8 cellular contexts compared by ENCODE assay signal in the genomic region with DNA sequence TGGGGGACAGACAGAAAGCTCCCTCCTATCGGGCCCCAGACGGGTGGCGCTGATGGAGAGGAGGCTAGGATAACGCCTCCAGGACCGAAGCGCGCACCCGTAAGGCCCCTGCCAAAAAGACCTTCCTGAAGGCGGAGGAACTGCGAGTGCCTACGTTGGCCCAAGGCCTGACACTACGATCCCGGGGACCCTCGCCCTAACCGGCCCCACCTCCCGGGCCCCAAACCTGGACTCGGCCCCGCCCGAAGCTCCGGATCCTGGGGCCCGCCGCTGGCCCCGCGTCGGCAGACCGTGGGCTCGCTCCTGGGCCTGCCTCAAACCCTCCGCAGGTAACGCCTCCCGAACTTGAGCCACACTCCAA. TPM values are rescaled to one million over a fixed set of nuclear protein-coding genes. Genes with fewer than 3 reads are reported as not detected.
DNase-seq lines count a peak whose midpoint lies in the region; ATAC-seq and TF ChIP-seq lines count a peak whose summit lies in the region.
"Not testable (repeated sequence)": the region's sequence is repeated elsewhere in the genome, so short reads cannot be mapped to it uniquely, and the experiment has no call there.

No MANE protein-coding gene starts in this region.

- H3K27me3 Mint-ChIP-seq in activated CD4-positive, alpha-beta T cell treated with anti-CD3 and anti-CD28 coated beads, Interleukin-2, amount 10 ng/mL, durations not matched to agents 24 days and 14 days; MCF 10A (ENCODE audit: insufficient read depth, unreplicated experiment): not testable (repeated sequence)

- DNase-seq in ELF-1 (ENCODE audit: low read depth, low spot score), result peak; percentile 62
- peak; percentile 11 for DNase-seq in MM.1S
- DNase-seq in activated CD4-positive, alpha-beta T cell treated with anti-CD3 and anti-CD28 coated beads, Interleukin-2, amount 10 ng/mL, durations not matched to agents 24 days and 14 days; upper lobe of left lung: not testable (repeated sequence)
- peak; percentile 29 for DNase-seq in MCF 10A (ENCODE audit: unreplicated experiment)
- peak; percentile 18 for DNase-seq in fibroblast of pulmonary artery (ENCODE audit: low read depth)
- DNase-seq in right lobe of liver, result peak in 1 of 3 donors; percentile 70
- peak; percentile 19 for DNase-seq in pons (ENCODE audit: low spot score)

- peak overlapping the region; percentile 56 for H2AFZ ChIP-seq in MM.1S (ENCODE audit: low read length)

- H3K9me3 ChIP-seq in MM.1S (replicated peaks; ENCODE audit: insufficient read depth, low read length); right lobe of liver; upper lobe of left lung: not testable (repeated sequence)

- peak overlapping the region; percentile 81; the same call in 1 of the 2 replicates for H3K4me2 ChIP-seq in MM.1S (ENCODE audit: low read depth, low read length)

- not testable (repeated sequence) for H3K27me3 ChIP-seq in MM.1S (replicated peaks; ENCODE audit: insufficient read depth, low read length); right lobe of liver; upper lobe of left lung

- TF ChIP-seq CTCF in MM.1S (IDR thresholded peaks at IDR 0.05; ENCODE audit: low read length); MCF 10A (IDR thresholded peaks at IDR 0.05; ENCODE audit: unreplicated experiment); fibroblast of pulmonary artery (IDR thresholded peaks at IDR 0.05; ENCODE audit: low read length, missing control alignments); right lobe of liver (IDR thresholded peaks at IDR 0.05); upper lobe of left lung (IDR thresholded peaks at IDR 0.05): not testable (repeated sequence)

- not testable (repeated sequence) for BruUV-seq in MCF 10A (replicated peaks; lab: Mats Ljungman, UMichigan)

- peaks cover 20% of the 10 kb centered on the region for H3K4me1 Mint-ChIP-seq in activated CD4-positive, alpha-beta T cell treated with anti-CD3 and anti-CD28 coated beads, Interleukin-2, amount 10 ng/mL, durations not matched to agents 24 days and 14 days
- peaks cover 14% of the 10 kb centered on the region for H3K4me1 Mint-ChIP-seq in MCF 10A (ENCODE audit: insufficient read depth, unreplicated experiment)

- CTCF ChIA-PET in MCF 10A (lab: Yijun Ruan, JAX), result not testable (repeated sequence)

- TF ChIP-seq POLR2A in right lobe of liver (IDR thresholded peaks at IDR 0.05), result not testable (repeated sequence)
- TF ChIP-seq POLR2A in upper lobe of left lung (IDR thresholded peaks at IDR 0.05), result peak in 2 of 4 donors; percentile 21 to 43

- POLR2A ChIA-PET in MCF 10A (lab: Yijun Ruan, JAX), result interaction anchor here (1.2 to 1.5 kb wide), 3 partner anchors 12 to 321 kb away, joined by 3 to 5 read pairs (median 3); a partner anchor contains a TSS

- H3K27ac ChIP-seq in MM.1S (ENCODE audit: low read length) (peak overlapping the region; percentile 90; the same call in 1 of the 2 replicates), right lobe of liver (peak overlapping the region; percentile 71), upper lobe of left lung (peak overlapping the region; percentile 79 to 95 (median 89))

- not testable (repeated sequence) for H3K9me3 Mint-ChIP-seq in activated CD4-positive, alpha-beta T cell treated with anti-CD3 and anti-CD28 coated beads, Interleukin-2, amount 10 ng/mL, durations not matched to agents 24 days and 14 days; MCF 10A (ENCODE audit: unreplicated experiment)

- peak overlapping the region; percentile 92 for H3K4me3 Mint-ChIP-seq in activated CD4-positive, alpha-beta T cell treated with anti-CD3 and anti-CD28 coated beads, Interleukin-2, amount 10 ng/mL, durations not matched to agents 24 days and 14 days
- H3K4me3 Mint-ChIP-seq in MCF 10A (ENCODE audit: unreplicated experiment), result peak overlapping the region; percentile 86

- H3K4me1 ChIP-seq in MM.1S (ENCODE audit: low read length) (peaks cover 21% of the 10 kb centered on the region), upper lobe of left lung (peaks cover 5 to 11% (median 10%) of the 10 kb centered on the region in 4 donors)
- not testable (repeated sequence) for H3K4me1 ChIP-seq in right lobe of liver

- H3K36me3 ChIP-seq in MM.1S (replicated peaks; ENCODE audit: insufficient read depth, low read length); right lobe of liver; upper lobe of left lung: not testable (repeated sequence)

- not testable (repeated sequence) for H4K20me1 ChIP-seq in MM.1S (ENCODE audit: insufficient read depth, low read length)

- intact Hi-C loops in activated CD4-positive, alpha-beta T cell treated with anti-CD3 and anti-CD28 coated beads, Interleukin-2, amount 10 ng/mL, durations not matched to agents 24 days and 14 days (cut with micrococcal nuclease), result loop anchor here (5.0 to 10.0 kb wide), 4 partner anchors 151 to 562 kb away; a partner anchor contains a TSS
- intact Hi-C loops in MCF 10A (cut with micrococcal nuclease), result loop anchor here (5.0 to 10.0 kb wide), 2 partner anchors 148 to 321 kb away; a partner anchor contains a TSS
- intact Hi-C loops in right lobe of liver (cut with DNase I), result not testable (repeated sequence)

- H3K9me2 ChIP-seq in MM.1S (replicated peaks; ENCODE audit: insufficient read depth, low read length), result not testable (repeated sequence)

- 0% methylated on average over 5 of the region's 30 CpGs for WGBS in right lobe of liver (ENCODE audit: insufficient coverage, low coverage, low lambda C conversion rate, missing lambda C conversion rate)
- WGBS in upper lobe of left lung, 2 donors, result 2% methylated on average over 29 of the region's 30 CpGs; no CpG with 5 or more reads in 1 of the 2 donors

- not testable (repeated sequence) for TF ChIP-seq EP300 in upper lobe of left lung (IDR thresholded peaks at IDR 0.05)

- H3K36me3 Mint-ChIP-seq in activated CD4-positive, alpha-beta T cell treated with anti-CD3 and anti-CD28 coated beads, Interleukin-2, amount 10 ng/mL, durations not matched to agents 24 days and 14 days (ENCODE audit: low read depth); MCF 10A (ENCODE audit: insufficient read depth, unreplicated experiment): not testable (repeated sequence)

- H3K9ac ChIP-seq in MM.1S (ENCODE audit: low read length), result peak overlapping the region; percentile 70

- peaks cover 17% of the 10 kb centered on the region for H3F3A ChIP-seq in MM.1S (ENCODE audit: insufficient read depth, low read length)

- H3K79me2 ChIP-seq in MM.1S (ENCODE audit: low read length), result not testable (repeated sequence)

- not testable (repeated sequence) for ATAC-seq in right lobe of liver; upper lobe of left lung (ENCODE audit: low FRiP score in 2 of 2)

- peak overlapping the region; percentile 84 for H3K27ac Mint-ChIP-seq in activated CD4-positive, alpha-beta T cell treated with anti-CD3 and anti-CD28 coated beads, Interleukin-2, amount 10 ng/mL, durations not matched to agents 24 days and 14 days
- peak overlapping the region; percentile 80 for H3K27ac Mint-ChIP-seq in MCF 10A (ENCODE audit: low read depth, unreplicated experiment)

- H3K4me3 ChIP-seq in MM.1S (ENCODE audit: low read length) (peak overlapping the region; percentile 63), fibroblast of pulmonary artery (replicated peaks; ENCODE audit: low read depth, low read length) (peak overlapping the region; percentile 59), right lobe of liver (peak overlapping the region; percentile 61 to 78 (median 69)), upper lobe of left lung (peak overlapping the region; percentile 45 to 96 (median 78))

RNA-seq across cellular contexts. Expression of a gene that starts 53.6 kb away (rescaled TPM):
- total RNA-seq in activated CD4-positive, alpha-beta T cell treated with anti-CD3 and anti-CD28 coated beads, Interleukin-2, amount 10 ng/mL, durations not matched to agents 24 days and 14 days, result not detected in 2 replicates
- total RNA-seq in MCF 10A (2022) (not detected in 2 replicates), right lobe of liver (1 to 10 TPM in 1 of 6 experiments, under 1 TPM in 4, not detected in 1; 0.46 to 2.0 (median 0.60) TPM), upper lobe of left lung (1 to 10 TPM in 3 of 6 donors, under 1 TPM in 1, not detected in 2; 0.76 to 6.3 (median 2.0) TPM)
